Comparison of ENCODE assay signal across 8 cellular contexts in the genomic region with DNA sequence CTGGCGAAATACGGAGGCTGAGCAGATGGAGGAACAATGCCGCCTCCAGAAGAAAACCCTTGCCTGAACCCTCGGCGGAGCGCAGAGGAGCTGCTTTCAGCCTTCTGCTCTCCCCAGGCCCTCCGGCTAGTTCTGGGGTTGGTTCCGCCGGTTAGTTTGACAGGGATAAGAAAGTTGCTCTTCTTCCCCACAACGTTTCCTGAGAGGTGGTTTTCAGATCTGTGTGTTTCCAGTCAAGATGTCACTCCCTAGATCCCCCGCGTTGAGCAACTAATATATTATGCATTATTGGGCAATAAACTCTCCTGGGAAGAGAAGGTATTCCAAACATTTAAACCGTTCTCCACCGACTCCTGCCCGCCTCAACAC. TPM values are rescaled to one million over a fixed set of nuclear protein-coding genes. Genes with fewer than 3 reads are reported as not detected.
DNase-seq lines count a peak whose midpoint lies in the region; ATAC-seq, FAIRE-seq and TF ChIP-seq lines count a peak whose summit lies in the region.

No MANE protein-coding gene starts in this region.

- ATAC-seq in GM21515 (IDR thresholded peaks at IDR 0.05; ENCODE audit: unreplicated experiment), result no peak

- H3K27ac ChIP-seq in BLaER1, result no peak overlapping the region

- TF ChIP-seq POLR2A in GM12892 (IDR thresholded peaks at IDR 0.05; ENCODE audit: low read depth, low read length), result no peak

- no peaks in the 10 kb centered on the region for H3K36me3 ChIP-seq in BLaER1
- no peaks in the 10 kb centered on the region for H3K36me3 ChIP-seq in MG63
- H3K36me3 ChIP-seq in neuron (ENCODE audit: insufficient read depth, low read length), result no peaks in the 10 kb centered on the region

- H3K9me3 ChIP-seq in BLaER1, result no peaks in the 10 kb centered on the region
- no peaks in the 10 kb centered on the region for H3K9me3 ChIP-seq in MG63
- no peaks in the 10 kb centered on the region for H3K9me3 ChIP-seq in neuron (ENCODE audit: low read length)

- peak overlapping the region; percentile 46; the same call in 1 of the 2 replicates for H3K9ac ChIP-seq in BLaER1

- DNase-seq in MG63, result no peak
- DNase-seq in fibroblast of gingiva (ENCODE audit: low read depth), result peak; percentile 60
- DNase-seq in GM12892 (ENCODE audit: insufficient read length), result no peak
- no peak for DNase-seq in NCI-H1092 treated with DMSO at 0.1 percent for 48 hours (lab: John Stamatoyannopoulos, UW)
- no peak for DNase-seq in D341Med (ENCODE audit: low spot score)

- H3K27me3 ChIP-seq in BLaER1 (peaks cover 41% of the 10 kb centered on the region), MG63 (no peaks in the 10 kb centered on the region), neuron (ENCODE audit: insufficient read depth, low read length) (no peaks in the 10 kb centered on the region)

- peak overlapping the region; percentile 90 for H2AFZ ChIP-seq in neuron (ENCODE audit: low read depth, low read length)

- peaks cover 24% of the 10 kb centered on the region for H4K20me1 ChIP-seq in BLaER1

- H3K4me1 ChIP-seq in BLaER1 (peaks cover 39% of the 10 kb centered on the region), neuron (ENCODE audit: insufficient read depth, low read length) (peaks cover 13% of the 10 kb centered on the region)

- peak overlapping the region; percentile 91 for H3K4me2 ChIP-seq in BLaER1

- peak overlapping the region; percentile 66 for H3K4me3 ChIP-seq in BLaER1
- H3K4me3 ChIP-seq in MG63, result peak overlapping the region; percentile 68
- peak overlapping the region; percentile 86 for H3K4me3 ChIP-seq in neuron (ENCODE audit: low read length)

- FAIRE-seq in GM12892 (lab: Jason Lieb, UNC), result no peak

RNA-seq across cellular contexts. Expression of gene NLGN1, which starts 0.6 kb away (rescaled TPM):
- total RNA-seq in MG63 (2014; rRNA removed; shearing (Covaris generic); ENCODE audit: low replicate concordance), result 4.0 and 10.0 TPM in 2 replicates
- not detected for polyA plus RNA-seq in GM12892 (2012; ENCODE audit: missing spikeins)
